In genomic region chr16:30893082-30893743, GRCh38 we compare ENCODE assay signal across 8 cellular contexts. TPM values are rescaled to one million over a fixed set of nuclear protein-coding genes. Genes with fewer than 3 reads are reported as not detected.
DNase-seq lines count a peak whose midpoint lies in the region; ATAC-seq, FAIRE-seq and TF ChIP-seq lines count a peak whose summit lies in the region.

No MANE protein-coding gene starts in this region.

- H3K4me1 ChIP-seq in CD4-positive, CD25-positive, alpha-beta regulatory T cell (ENCODE audit: control insufficient read depth, insufficient read depth, low read length, poor library complexity, severe bottlenecking): peaks cover 32% of the 10 kb centered on the region
- H3K4me1 ChIP-seq in SJCRH30 (peaks cover 5% of the 10 kb centered on the region; the same call in 1 of the 2 replicates), endothelial cell of umbilical vein (ENCODE audit: control insufficient read depth, extremely low read depth, insufficient read depth, low read length) (peaks cover 13% of the 10 kb centered on the region), osteoblast (ENCODE audit: insufficient read depth, low read length) (peaks cover 36% of the 10 kb centered on the region)

- peaks cover 9% of the 10 kb centered on the region for H3K36me3 Mint-ChIP-seq in CD4-positive, CD25-positive, alpha-beta regulatory T cell

- no peak for TF ChIP-seq POLR2A in endothelial cell of umbilical vein (IDR thresholded peaks at IDR 0.05; ENCODE audit: low read depth, low read length)

- TSS peak; percentile 9 for BruUV-seq in endothelial cell of umbilical vein (replicated peaks; lab: Mats Ljungman, UMichigan)

- H3K27me3 ChIP-seq in CD4-positive, CD25-positive, alpha-beta regulatory T cell (ENCODE audit: control insufficient read depth, insufficient read depth, low read length): no peaks in the 10 kb centered on the region
- no peaks in the 10 kb centered on the region for H3K27me3 ChIP-seq in SJCRH30
- H3K27me3 ChIP-seq in endothelial cell of umbilical vein (ENCODE audit: control insufficient read depth in 2 of 2, insufficient read depth in 2 of 2, low read length in 2 of 2): no peaks in the 10 kb centered on the region
- H3K27me3 ChIP-seq in osteoblast (ENCODE audit: insufficient read depth, low read length): no peaks in the 10 kb centered on the region

- H3K27me3 Mint-ChIP-seq in CD4-positive, CD25-positive, alpha-beta regulatory T cell: peaks cover 4% of the 10 kb centered on the region

- H3K9me3 ChIP-seq in CD4-positive, CD25-positive, alpha-beta regulatory T cell (ENCODE audit: control insufficient read depth in 2 of 2, low read length in 2 of 2): no peaks in the 10 kb centered on the region
- H3K9me3 ChIP-seq in SJCRH30 (replicated peaks): no peaks in the 10 kb centered on the region
- H3K9me3 ChIP-seq in endothelial cell of umbilical vein (replicated peaks; ENCODE audit: control insufficient read depth, insufficient read depth, low read length): no peaks in the 10 kb centered on the region
- H3K9me3 ChIP-seq in osteoblast (ENCODE audit: low read depth, low read length): no peaks in the 10 kb centered on the region

- H4K20me1 ChIP-seq in endothelial cell of umbilical vein (replicated peaks; ENCODE audit: control insufficient read depth, extremely low read depth, insufficient read depth, low read length) (no peaks in the 10 kb centered on the region), osteoblast (ENCODE audit: insufficient read depth, low read length) (no peaks in the 10 kb centered on the region)

- dilution Hi-C loops in endothelial cell of umbilical vein (cut with MboI; ENCODE audit: extremely low pct_ligation_motif_present, low sequenced_read_pairs): no loop called here

- peak overlapping the region; percentile 78 for H3K4me2 ChIP-seq in endothelial cell of umbilical vein (ENCODE audit: insufficient read depth, low read length)
- H3K4me2 ChIP-seq in osteoblast (ENCODE audit: insufficient read depth, low read length): peak overlapping the region; percentile 92

- no peaks in the 10 kb centered on the region for H3K9me1 ChIP-seq in endothelial cell of umbilical vein (replicated peaks; ENCODE audit: control insufficient read depth, extremely low read depth, insufficient read depth, low read length)

- H3K4me3 Mint-ChIP-seq in CD4-positive, CD25-positive, alpha-beta regulatory T cell: peak overlapping the region; percentile 89 to 96 (median 92)

- peak overlapping the region; percentile 66 to 94 (median 67) for H3K27ac Mint-ChIP-seq in CD4-positive, CD25-positive, alpha-beta regulatory T cell

- peak overlapping the region; percentile 55 for H3K4me3 ChIP-seq in CD4-positive, CD25-positive, alpha-beta regulatory T cell (ENCODE audit: low read depth, low read length)
- H3K4me3 ChIP-seq in SJCRH30 (peak overlapping the region; percentile 92), endothelial cell of umbilical vein (replicated peaks in 1 of 3; ENCODE audit: insufficient read depth in 1 of 3, low read depth in 1 of 3, low read length in 3 of 3) (peak overlapping the region; percentile 39 to 72 (median 63)), osteoblast (ENCODE audit: insufficient read depth, low read length) (peak overlapping the region; percentile 89)

- no peak for ATAC-seq in CD4-positive, CD25-positive, alpha-beta regulatory T cell (ENCODE audit: low read depth in 2 of 2)
- ATAC-seq in GM21529 (IDR thresholded peaks at IDR 0.05; ENCODE audit: unreplicated experiment) (peak; percentile 20), HG03565 (IDR thresholded peaks at IDR 0.05; ENCODE audit: unreplicated experiment) (no peak)

- no peaks in the 10 kb centered on the region for H3K9me3 Mint-ChIP-seq in CD4-positive, CD25-positive, alpha-beta regulatory T cell

- POLR2A ChIA-PET in endothelial cell of umbilical vein (lab: Charles Lee): interaction anchor here (0.6 kb wide), 1 partner anchor 30 kb away, joined by 5 read pairs; the partner anchor contains the start of gene FBXL19

- H2AFZ ChIP-seq in endothelial cell of umbilical vein (ENCODE audit: low read depth, low read length) (peak overlapping the region; percentile 64), osteoblast (ENCODE audit: low read length) (peak overlapping the region; percentile 88)

- intact Hi-C loops in endothelial cell of umbilical vein (cut with micrococcal nuclease): no loop called here

- TF ChIP-seq CTCF in endothelial cell of umbilical vein (IDR thresholded peaks at IDR 0.05; ENCODE audit: extremely low read depth in 1 of 2, insufficient read depth in 1 of 2, low read depth in 1 of 2, low read length in 2 of 2) (no peak), osteoblast (IDR thresholded peaks at IDR 0.05; ENCODE audit: extremely low read depth, low read depth, low read length) (no peak)

- H3K9ac ChIP-seq in endothelial cell of umbilical vein (replicated peaks; ENCODE audit: extremely low read depth, insufficient read depth, low read length): peak overlapping the region; percentile 85

- peak in 1 of 3 donors; percentile 45 for DNase-seq in CD4-positive, CD25-positive, alpha-beta regulatory T cell
- DNase-seq in SJCRH30 (peak; percentile 26 to 38), endothelial cell of umbilical vein (ENCODE audit: low read depth, low spot score) (no peak), osteoblast (ENCODE audit: insufficient read length, low spot score, missing footprints) (peak; percentile 66), SIG-M5 treated with dmso at 0.1 percent for 504 hours (lab: John Stamatoyannopoulos, UW; ENCODE audit: unreplicated experiment) (no peak), NCI-H2107 treated with DMSO at 0.1 percent for 48 hours (lab: John Stamatoyannopoulos, UW; ENCODE audit: unreplicated experiment) (no peak)

- H3K4me1 Mint-ChIP-seq in CD4-positive, CD25-positive, alpha-beta regulatory T cell: peaks cover 15 to 54% (median 26%) of the 10 kb centered on the region in 4 donors

- CTCF ChIA-PET in endothelial cell of umbilical vein (lab: Charles Lee): interaction anchor here (1.2 to 1.7 kb wide), 2 partner anchors 9 to 49 kb away, joined by 5 to 6 read pairs; no protein-coding TSS in a partner anchor

- no peak for FAIRE-seq in endothelial cell of umbilical vein (lab: Jason Lieb, UNC)

- peaks cover 9% of the 10 kb centered on the region for H3K79me2 ChIP-seq in endothelial cell of umbilical vein (ENCODE audit: control insufficient read depth, insufficient read depth, low read length)
- H3K79me2 ChIP-seq in osteoblast (ENCODE audit: insufficient read depth, low read length): peaks cover 18% of the 10 kb centered on the region

- peak overlapping the region; percentile 71 for H3K27ac ChIP-seq in CD4-positive, CD25-positive, alpha-beta regulatory T cell (ENCODE audit: insufficient read depth, low read length, poor library complexity, severe bottlenecking)
- peak overlapping the region; percentile 44; the same call in 1 of the 2 replicates for H3K27ac ChIP-seq in SJCRH30
- peak overlapping the region; percentile 38 for H3K27ac ChIP-seq in endothelial cell of umbilical vein (ENCODE audit: insufficient read depth, low read depth, low read length)
- H3K27ac ChIP-seq in osteoblast (ENCODE audit: low read depth, low read length): peak overlapping the region; percentile 70

- H3K36me3 ChIP-seq in CD4-positive, CD25-positive, alpha-beta regulatory T cell (ENCODE audit: control insufficient read depth, insufficient read depth, low read length): peaks cover 14% of the 10 kb centered on the region
- peaks cover 3% of the 10 kb centered on the region; the same call in 1 of the 2 replicates for H3K36me3 ChIP-seq in SJCRH30
- peaks cover 2 to 3% of the 10 kb centered on the region in 2 experiments for H3K36me3 ChIP-seq in endothelial cell of umbilical vein (ENCODE audit: control insufficient read depth in 2 of 2, extremely low read depth in 1 of 2, insufficient read depth in 2 of 2, low read length in 2 of 2)
- peaks cover 14% of the 10 kb centered on the region for H3K36me3 ChIP-seq in osteoblast (ENCODE audit: insufficient read depth, low read length)

RNA-seq across cellular contexts. Expression of gene BCL7C, which starts 0.7 kb away (rescaled TPM):
- total RNA-seq in CD4-positive, CD25-positive, alpha-beta regulatory T cell: 22.9 TPM
- 10 to 100 TPM; 31.4 to 43.7 (median 41.2) TPM for polyA plus RNA-seq in CD4-positive, CD25-positive, alpha-beta regulatory T cell
- 28.1 and 30.3 TPM in 2 replicates for total RNA-seq in SJCRH30 (2014; rRNA removed; shearing (Covaris generic))
- total RNA-seq in endothelial cell of umbilical vein (38.3 and 39.5 TPM in 2 replicates), osteoblast (33.3 and 36.2 TPM in 2 replicates)
- 30.2 and 33.7 TPM in 2 replicates for polyA plus RNA-seq in endothelial cell of umbilical vein
- 27.0 and 36.1 TPM in 2 replicates for polyA plus RNA-seq in endothelial cell of umbilical vein (2011; cell fraction: cytosol; rRNA removed)
- 11.3 and 11.4 TPM in 2 replicates for polyA plus RNA-seq in endothelial cell of umbilical vein (2011; cell fraction: nucleus; rRNA removed)
- polyA plus RNA-seq in endothelial cell of umbilical vein (2012): 23.6 and 29.3 TPM in 2 replicates
- 5.5 and 7.4 TPM in 2 replicates for polyA minus RNA-seq in endothelial cell of umbilical vein
- polyA minus RNA-seq in endothelial cell of umbilical vein (2011; cell fraction: cytosol; rRNA and poly(A)+ RNA removed): 5.9 TPM
- 3.4 and 5.7 TPM in 2 replicates for polyA minus RNA-seq in endothelial cell of umbilical vein (2011; cell fraction: nucleus; rRNA and poly(A)+ RNA removed)

RNA-seq across cellular contexts. Expression of gene CTF1, which starts 3.2 kb away (rescaled TPM):
- total RNA-seq in CD4-positive, CD25-positive, alpha-beta regulatory T cell: 0.30 TPM
- not detected for polyA plus RNA-seq in CD4-positive, CD25-positive, alpha-beta regulatory T cell
- 1.3 and 1.4 TPM in 2 replicates for total RNA-seq in SJCRH30 (2014; rRNA removed; shearing (Covaris generic))
- 1.4 and 1.5 TPM in 2 replicates for total RNA-seq in endothelial cell of umbilical vein
- polyA plus RNA-seq in endothelial cell of umbilical vein: 4.3 and 4.7 TPM in 2 replicates
- polyA plus RNA-seq in endothelial cell of umbilical vein (2011; cell fraction: cytosol; rRNA removed): 1.7 and 2.5 TPM in 2 replicates
- polyA plus RNA-seq in endothelial cell of umbilical vein (2011; cell fraction: nucleus; rRNA removed): 0.66 and 1.2 TPM in 2 replicates
- polyA plus RNA-seq in endothelial cell of umbilical vein (2012): 0.43 and 0.98 TPM in 2 replicates
- 2.1 and 3.7 TPM in 2 replicates for polyA minus RNA-seq in endothelial cell of umbilical vein
- not detected for polyA minus RNA-seq in endothelial cell of umbilical vein (2011; cell fraction: cytosol; rRNA and poly(A)+ RNA removed)
- polyA minus RNA-seq in endothelial cell of umbilical vein (2011; cell fraction: nucleus; rRNA and poly(A)+ RNA removed): 0.53 and 1.1 TPM in 2 replicates
- total RNA-seq in osteoblast: 2.9 and 3.3 TPM in 2 replicates

RNA-seq across cellular contexts. Expression of gene FBXL19, which starts 30.2 kb away (rescaled TPM):
- 13.0 TPM for total RNA-seq in CD4-positive, CD25-positive, alpha-beta regulatory T cell
- under 1 TPM in 3 of 4 donors, not detected in 1; 0.14 to 0.21 (median 0.17) TPM for polyA plus RNA-seq in CD4-positive, CD25-positive, alpha-beta regulatory T cell
- total RNA-seq in SJCRH30 (2014; rRNA removed; shearing (Covaris generic)): 14.2 and 14.4 TPM in 2 replicates
- total RNA-seq in endothelial cell of umbilical vein (37.3 and 38.0 TPM in 2 replicates), osteoblast (12.7 and 14.5 TPM in 2 replicates)
- polyA plus RNA-seq in endothelial cell of umbilical vein: 22.1 and 29.5 TPM in 2 replicates
- polyA plus RNA-seq in endothelial cell of umbilical vein (2011; cell fraction: cytosol; rRNA removed): 13.4 and 18.6 TPM in 2 replicates
- 31.4 and 32.2 TPM in 2 replicates for polyA plus RNA-seq in endothelial cell of umbilical vein (2011; cell fraction: nucleus; rRNA removed)
- 17.7 and 23.7 TPM in 2 replicates for polyA plus RNA-seq in endothelial cell of umbilical vein (2012)
- 11.8 and 14.3 TPM in 2 replicates for polyA minus RNA-seq in endothelial cell of umbilical vein
- 12.2 TPM for polyA minus RNA-seq in endothelial cell of umbilical vein (2011; cell fraction: cytosol; rRNA and poly(A)+ RNA removed)
- polyA minus RNA-seq in endothelial cell of umbilical vein (2011; cell fraction: nucleus; rRNA and poly(A)+ RNA removed): 6.3 and 13.9 TPM in 2 replicates

RNA-seq across cellular contexts. Expression of gene ORAI3, which starts 55.7 kb away (rescaled TPM):
- total RNA-seq in CD4-positive, CD25-positive, alpha-beta regulatory T cell: 7.7 TPM
- 10 to 100 TPM; 30.7 to 34.7 (median 31.7) TPM for polyA plus RNA-seq in CD4-positive, CD25-positive, alpha-beta regulatory T cell
- total RNA-seq in SJCRH30 (2014; rRNA removed; shearing (Covaris generic)): 4.0 and 7.0 TPM in 2 replicates
- total RNA-seq in endothelial cell of umbilical vein (17.0 and 17.6 TPM in 2 replicates), osteoblast (63.3 and 66.0 TPM in 2 replicates)
- polyA plus RNA-seq in endothelial cell of umbilical vein: 25.4 and 33.9 TPM in 2 replicates
- polyA plus RNA-seq in endothelial cell of umbilical vein (2011; cell fraction: cytosol; rRNA removed): 15.8 and 17.9 TPM in 2 replicates
- polyA plus RNA-seq in endothelial cell of umbilical vein (2011; cell fraction: nucleus; rRNA removed): 9.4 and 10.3 TPM in 2 replicates
- 6.0 and 7.1 TPM in 2 replicates for polyA plus RNA-seq in endothelial cell of umbilical vein (2012)
- 18.3 and 23.1 TPM in 2 replicates for polyA minus RNA-seq in endothelial cell of umbilical vein
- polyA minus RNA-seq in endothelial cell of umbilical vein (2011; cell fraction: cytosol; rRNA and poly(A)+ RNA removed): 6.0 TPM
- 6.1 and 6.9 TPM in 2 replicates for polyA minus RNA-seq in endothelial cell of umbilical vein (2011; cell fraction: nucleus; rRNA and poly(A)+ RNA removed)

Comparison
In these comparisons a context has a peak if more than half of its experiments do, and no peak if none do; other contexts are left out.
1. DNase-seq: peak in SJCRH30 (2 of 2) and osteoblast (single experiment); none in endothelial cell of umbilical vein (single experiment), SIG-M5 treated with dmso at 0.1 percent for 504 hours (single experiment) and NCI-H2107 treated with DMSO at 0.1 percent for 48 hours (single experiment).
2. Peak in every context shown above with its lines, with median percentiles within 50 percentile points of each other: H3K27ac ChIP-seq and H3K4me3 ChIP-seq.